In genomic region chr1:27915082-27915575, GRCh38 we compare ENCODE assay signal across 1 cellular context.
TF ChIP-seq lines count a peak whose summit lies in the region.

No MANE protein-coding gene starts in this region.

TF ChIP-seq in K562, 482 proteins besides CTCF, POLR2A, EP300 and RAD21 (continued from another document):
- TF ChIP-seq ZNF609 (CRISPR knock-in tag; IDR thresholded peaks at IDR 0.05; ENCODE audit: borderline replicate concordance) (no peak), PHTF2 (CRISPR knock-in tag; IDR thresholded peaks at IDR 0.05) (0 out of 2 replicates have a peak, but pooled peaks have one; percentile 18), CHD4 (IDR thresholded peaks at IDR 0.05; ENCODE audit: insufficient read depth, insufficient replicate concordance, low read depth, low read length, poor library complexity, severe bottlenecking) (peak; percentile 55), ZKSCAN8 (CRISPR knock-in tag; IDR thresholded peaks at IDR 0.05) (no peak), ZBTB9 (CRISPR knock-in tag; IDR thresholded peaks at IDR 0.05) (no peak), MXD1 (CRISPR knock-in tag; IDR thresholded peaks at IDR 0.05; ENCODE audit: borderline replicate concordance, poor library complexity, severe bottlenecking) (no peak), POLR2G (IDR thresholded peaks at IDR 0.05; ENCODE audit: low read depth, low read length) (no peak), ZNF431 (CRISPR knock-in tag; IDR thresholded peaks at IDR 0.05) (no peak), HNRNPH1 (optimal IDR thresholded peaks at IDR 0.05; ENCODE audit: low read depth, low read length) (no peak), CEBPZ (IDR thresholded peaks at IDR 0.05; ENCODE audit: borderline replicate concordance, low read depth, low read length) (no peak), TCF15 (CRISPR knock-in tag; IDR thresholded peaks at IDR 0.05) (no peak), ZNF347 (CRISPR knock-in tag; IDR thresholded peaks at IDR 0.05; ENCODE audit: low read depth) (no peak), MAFF (IDR thresholded peaks at IDR 0.05; ENCODE audit: low read length) (no peak), PHB (CRISPR knock-in tag; IDR thresholded peaks at IDR 0.05) (no peak), ZNF239 (CRISPR knock-in tag; IDR thresholded peaks at IDR 0.05) (no peak), IFI16 (CRISPR knock-in tag; IDR thresholded peaks at IDR 0.05) (no peak), KAT7 (CRISPR knock-in tag; IDR thresholded peaks at IDR 0.05; ENCODE audit: borderline replicate concordance) (peak; percentile 92; the same call in 1 of the 2 replicates), MXI1 (IDR thresholded peaks at IDR 0.05; ENCODE audit: low read depth, low read length) (no peak), SMAD3 (CRISPR knock-in tag; conservative IDR thresholded peaks at IDR 0.05) (no peak), FOS (IDR thresholded peaks at IDR 0.05; ENCODE audit: extremely low read depth, insufficient read length) (no peak)
